Comparison of ENCODE assay signal across 8 cellular contexts in genomic region chr6:26597821-26598220, GRCh38. TPM values are rescaled to one million over a fixed set of nuclear protein-coding genes. Genes with fewer than 3 reads are reported as not detected.
DNase-seq lines count a peak whose midpoint lies in the region; ATAC-seq and TF ChIP-seq lines count a peak whose summit lies in the region.

No MANE protein-coding gene starts in this region.

- peaks cover 16% of the 10 kb centered on the region for H3K36me3 Mint-ChIP-seq in Caco-2 (ENCODE audit: insufficient read depth, unreplicated experiment)

- no peak for ATAC-seq in psoas muscle
- no peak for ATAC-seq in HG03097 (IDR thresholded peaks at IDR 0.05; ENCODE audit: low FRiP score, unreplicated experiment)

- H3K4me3 Mint-ChIP-seq in Caco-2 (ENCODE audit: unreplicated experiment), result no peak overlapping the region

- intact Hi-C loops in Caco-2 (cut with micrococcal nuclease; ENCODE audit: unreplicated experiment) (no loop called here), psoas muscle (cut with DNase I) (no loop called here)

- H4K20me1 ChIP-seq in Loucy (ENCODE audit: insufficient read depth, low read length, poor library complexity, severe bottlenecking), result peaks cover 11% of the 10 kb centered on the region

- POLR2A ChIA-PET in Caco-2 (lab: Charles Lee), result interaction anchor here (0.6 kb wide), 1 partner anchor 697 kb away, joined by 3 read pairs; no protein-coding TSS in a partner anchor

- H3K27ac ChIP-seq in esophagus (ENCODE audit: low read depth in 2 of 2, low read length in 1 of 2) (no peak overlapping the region), psoas muscle (peak overlapping the region; percentile 97)

- BruUV-seq in Caco-2 (replicated peaks; lab: Mats Ljungman, UMichigan), result no TSS peak

- CTCF ChIA-PET in Caco-2 (lab: Charles Lee), result no interaction called here

- H3K9me3 ChIP-seq in Caco-2 (no peaks in the 10 kb centered on the region), Loucy (ENCODE audit: insufficient read depth, low read depth, low read length) (no peaks in the 10 kb centered on the region), esophagus (ENCODE audit: control insufficient read depth in 2 of 2, insufficient read depth in 1 of 2, low read depth in 1 of 2, low read length in 1 of 2) (no peaks in the 10 kb centered on the region), psoas muscle (no peaks in the 10 kb centered on the region)

- H2AFZ ChIP-seq in Loucy (ENCODE audit: low read length), result no peak overlapping the region

- peak overlapping the region; percentile 92 for H3K9ac ChIP-seq in Loucy (ENCODE audit: low read depth, low read length, poor library complexity, severe bottlenecking)

- H3K36me3 ChIP-seq in Caco-2 (ENCODE audit: control insufficient read depth, insufficient read depth, low read length), result no peaks in the 10 kb centered on the region
- H3K36me3 ChIP-seq in Loucy (ENCODE audit: insufficient read depth, low read length), result peaks cover 5% of the 10 kb centered on the region; the same call in 1 of the 2 replicates
- H3K36me3 ChIP-seq in esophagus (ENCODE audit: control insufficient read depth in 2 of 2, insufficient read depth in 2 of 2, low read length in 1 of 2), result peaks cover 0 to 9% of the 10 kb centered on the region in 2 donors
- H3K36me3 ChIP-seq in psoas muscle (ENCODE audit: insufficient read depth in 1 of 2, low read depth in 1 of 2), result peaks cover 7 to 25% of the 10 kb centered on the region in 2 donors

- no peaks in the 10 kb centered on the region for H3K27me3 Mint-ChIP-seq in Caco-2 (ENCODE audit: insufficient read depth, unreplicated experiment)

- 62 to 68% methylated on average over 21 of the region's 21 CpGs for WGBS in esophagus, 2 donors
- 60 to 67% (median 65%) methylated on average over 21 of the region's 21 CpGs for WGBS in psoas muscle, 3 donors

- no peaks in the 10 kb centered on the region for H3K27me3 ChIP-seq in Caco-2 (replicated peaks; ENCODE audit: control insufficient read depth, insufficient read depth, low read length)
- no peaks in the 10 kb centered on the region for H3K27me3 ChIP-seq in Loucy (ENCODE audit: insufficient read depth, low read length, poor library complexity, severe bottlenecking)
- no peaks in the 10 kb centered on the region for H3K27me3 ChIP-seq in esophagus (ENCODE audit: control insufficient read depth in 1 of 2, insufficient read depth in 2 of 2, low read length in 2 of 2)
- H3K27me3 ChIP-seq in psoas muscle (ENCODE audit: insufficient read depth in 3 of 3, low read length in 2 of 3), result peaks cover 0 to 12% (median 0%) of the 10 kb centered on the region in 3 donors

- TF ChIP-seq CTCF in Caco-2 (IDR thresholded peaks at IDR 0.05; ENCODE audit: insufficient read depth in 1 of 2, low read depth in 1 of 2, low read length in 1 of 2, severe bottlenecking in 1 of 2, unreplicated experiment in 1 of 2), result no peak
- no peak for TF ChIP-seq CTCF in Loucy (conservative IDR thresholded peaks at IDR 0.05; ENCODE audit: low read length)
- no peak for TF ChIP-seq CTCF in psoas muscle (IDR thresholded peaks at IDR 0.05)

- H3K79me2 ChIP-seq in Loucy (ENCODE audit: insufficient read depth, low read length), result peaks cover 30% of the 10 kb centered on the region

- H3K9me2 ChIP-seq in Loucy (replicated peaks; ENCODE audit: low read depth, low read length), result no peaks in the 10 kb centered on the region

- no peaks in the 10 kb centered on the region for H3K9me3 Mint-ChIP-seq in Caco-2 (ENCODE audit: unreplicated experiment)

- no peaks in the 10 kb centered on the region for H3K4me1 Mint-ChIP-seq in Caco-2 (ENCODE audit: low read depth, unreplicated experiment)

- H3K4me3 ChIP-seq in Caco-2 (ENCODE audit: low read depth, low read length) (peak overlapping the region; percentile 91), Loucy (ENCODE audit: low read length, poor library complexity, severe bottlenecking) (peak overlapping the region; percentile 97), esophagus (ENCODE audit: low read depth in 1 of 2, low read length in 2 of 2) (peak overlapping the region; percentile 86 to 96), psoas muscle (peak overlapping the region; percentile 95)

- H3K4me2 ChIP-seq in Loucy (ENCODE audit: low read depth, low read length, poor library complexity, severe bottlenecking), result peak overlapping the region; percentile 99

- no peaks in the 10 kb centered on the region for H3F3A ChIP-seq in Loucy (ENCODE audit: low read depth)

- H3K4me1 ChIP-seq in Caco-2 (no peaks in the 10 kb centered on the region), Loucy (ENCODE audit: insufficient read depth, low read length, poor library complexity, severe bottlenecking) (peaks cover 14% of the 10 kb centered on the region), esophagus (ENCODE audit: control insufficient read depth in 2 of 2, insufficient read depth in 2 of 2, low read length in 1 of 2) (peaks cover 6 to 10% of the 10 kb centered on the region in 2 donors), psoas muscle (peaks cover 13% of the 10 kb centered on the region)

- no peak overlapping the region for H3K27ac Mint-ChIP-seq in Caco-2 (ENCODE audit: unreplicated experiment)

- DNase-seq in Caco-2 (no peak), psoas muscle (no peak), OCI-M2 (lab: John Stamatoyannopoulos, UW; ENCODE audit: unreplicated experiment) (no peak), UCSD-AML1 (lab: John Stamatoyannopoulos, UW; ENCODE audit: unreplicated experiment) (no peak)
- DNase-seq in activated naive CD4-positive, alpha-beta T cell treated with anti-CD3 and anti-CD28 coated beads, Interleukin-2, amount 50 U/mL, for 16 hours, result no peak

RNA-seq across cellular contexts. Expression of gene ABT1, which starts 1.1 kb away (rescaled TPM):
- total RNA-seq in Caco-2 (2022) (15.1 and 17.0 TPM in 2 replicates), psoas muscle (10 to 100 TPM in 1 of 4 donors, 1 to 10 TPM in 3; 6.2 to 11.8 (median 9.6) TPM)
- polyA plus RNA-seq in esophagus (10 to 100 TPM in 1 of 2 donors, 1 to 10 TPM in 1; 7.9 to 17.8 TPM), psoas muscle (10 to 100 TPM; 10.3 to 18.4 (median 13.6) TPM)

RNA-seq across cellular contexts. Expression of gene HMGN4, which starts 59.7 kb away (rescaled TPM):
- 29.6 and 30.8 TPM in 2 replicates for total RNA-seq in Caco-2 (2022)
- polyA plus RNA-seq in esophagus, result 10 to 100 TPM in 1 of 2 donors, 1 to 10 TPM in 1; 6.4 to 27.5 TPM
- total RNA-seq in psoas muscle, result 10 to 100 TPM; 18.5 to 38.4 (median 27.8) TPM
- polyA plus RNA-seq in psoas muscle, result 10 to 100 TPM; 15.5 to 63.9 (median 43.9) TPM
